ENCODE assay signal across 10 cellular contexts in the genomic region with DNA sequence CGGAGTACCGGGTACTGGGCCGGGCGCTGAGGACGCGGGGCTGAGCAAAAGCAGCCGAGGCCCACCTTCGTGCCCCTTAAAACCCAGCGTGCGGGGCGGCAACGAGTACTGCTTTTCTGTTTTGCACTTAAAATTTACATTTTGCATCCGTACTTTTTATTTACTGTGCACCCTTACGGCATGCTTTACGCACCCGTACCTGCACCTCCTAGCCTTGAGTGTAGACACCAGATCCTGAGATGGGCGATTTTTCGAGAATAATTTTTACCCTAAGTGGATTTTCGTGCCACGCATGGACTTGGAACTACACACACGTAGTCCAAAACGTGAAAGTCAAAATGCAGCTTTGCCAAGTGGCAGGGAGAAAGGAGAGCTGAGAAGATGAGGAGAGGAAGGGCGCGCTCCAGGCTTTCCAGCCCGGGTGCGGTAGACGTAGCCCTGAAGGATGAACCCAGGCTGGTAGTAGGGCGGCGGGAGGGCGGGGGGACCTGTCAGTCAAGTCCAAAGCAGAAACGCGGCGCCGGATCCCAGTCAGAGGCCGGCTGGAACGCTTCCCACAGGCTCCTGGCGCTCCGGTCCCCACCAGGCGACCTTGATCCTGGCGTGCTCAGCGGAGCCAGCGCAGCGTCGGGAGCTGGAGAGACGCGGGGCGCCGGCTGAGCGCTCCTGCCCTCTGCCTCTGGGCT. TPM values are rescaled to one million over a fixed set of nuclear protein-coding genes. Genes with fewer than 3 reads are reported as not detected.
DNase-seq lines count a peak whose midpoint lies in the region; ATAC-seq and TF ChIP-seq lines count a peak whose summit lies in the region.
"Had no signal": no experiment of that assay in that cellular context is flagged by ENCODE, and none has a peak within 500 bp of the region (broad histone marks: within the 10 kb centered on the region; RNA-seq: fewer than 3 reads in every experiment).

No MANE protein-coding gene starts in this region.

- peaks cover 15 to 29% (median 26%) of the 10 kb centered on the region in 4 donors for H3K4me1 ChIP-seq in liver (ENCODE audit: control insufficient read depth in 4 of 4, insufficient read depth in 4 of 4, low read length in 3 of 4)
- H3K4me1 ChIP-seq in tibial artery, result peaks cover 0 to 52% (median 41%) of the 10 kb centered on the region in 4 donors

- H3K27ac ChIP-seq in liver (ENCODE audit: low read depth in 1 of 2, low read length in 2 of 2) (no peak overlapping the region), tibial artery (no peak overlapping the region)
- H3K27ac ChIP-seq: HL-60, skin epidermis had no signal

- no peak overlapping the region for H3K27ac Mint-ChIP-seq in activated T-helper 17 cell treated with anti-CD3 and anti-CD28 coated beads, Interleukin-2, amount 50 U/mL, for 72 hours

- peak overlapping the region; percentile 63 for H3K4me3 Mint-ChIP-seq in activated T-cell treated with anti-CD3 and anti-CD28 coated beads, Interleukin-2, amount 50 U/mL, for 4 hours
- H3K4me3 Mint-ChIP-seq in activated T-helper 17 cell treated with anti-CD3 and anti-CD28 coated beads, Interleukin-2, amount 50 U/mL, for 72 hours, result peak overlapping the region; percentile 59

- H3K27me3 ChIP-seq in liver (ENCODE audit: control insufficient read depth in 4 of 4, insufficient read depth in 4 of 4, low read length in 3 of 4) (peaks cover 7 to 19% (median 16%) of the 10 kb centered on the region in 4 donors), tibial artery (peaks cover 0 to 85% of the 10 kb centered on the region in 2 donors)

- TF ChIP-seq RAD21 in liver (IDR thresholded peaks at IDR 0.05), result no peak

- H3K36me3 Mint-ChIP-seq in activated T-cell treated with anti-CD3 and anti-CD28 coated beads, Interleukin-2, amount 50 U/mL, for 4 hours (ENCODE audit: insufficient read depth), result no peaks in the 10 kb centered on the region
- H3K36me3 Mint-ChIP-seq in activated T-helper 17 cell treated with anti-CD3 and anti-CD28 coated beads, Interleukin-2, amount 50 U/mL, for 72 hours (ENCODE audit: low read depth), result peaks cover 5% of the 10 kb centered on the region

- H3K9me3 ChIP-seq in liver (ENCODE audit: control insufficient read depth in 4 of 4, low read length in 3 of 4) (no peaks in the 10 kb centered on the region), tibial artery (no peaks in the 10 kb centered on the region)

- TF ChIP-seq CTCF in liver (IDR thresholded peaks at IDR 0.05; ENCODE audit: low read depth, low read length, missing input control) (no peak), tibial artery (IDR thresholded peaks at IDR 0.05) (no peak)

- H3K36me3 ChIP-seq in liver (ENCODE audit: control insufficient read depth in 4 of 4, insufficient read depth in 3 of 4, low read depth in 1 of 4, low read length in 3 of 4) (no peaks in the 10 kb centered on the region), tibial artery (no peaks in the 10 kb centered on the region)

- H3K27me3 Mint-ChIP-seq in activated T-cell treated with anti-CD3 and anti-CD28 coated beads, Interleukin-2, amount 50 U/mL, for 4 hours (ENCODE audit: low read depth), result peaks cover 55% of the 10 kb centered on the region
- H3K27me3 Mint-ChIP-seq in activated T-helper 17 cell treated with anti-CD3 and anti-CD28 coated beads, Interleukin-2, amount 50 U/mL, for 72 hours, result peaks cover 43% of the 10 kb centered on the region

- no peak for ATAC-seq in activated T-cell treated with anti-CD3 and anti-CD28 coated beads, Interleukin-2, amount 50 U/mL, for 4 hours
- ATAC-seq in activated T-helper 17 cell treated with anti-CD3 and anti-CD28 coated beads, Interleukin-2, amount 50 U/mL, for 72 hours (replicated peaks), result no peak

- no peak for DNase-seq in activated T-cell treated with anti-CD3 and anti-CD28 coated beads, Interleukin-2, amount 50 U/mL, for 4 hours
- DNase-seq in activated T-cell treated with anti-CD3 and anti-CD28 coated beads, Interleukin-2, amount 50 U/mL, for 1 hour, result no peak
- no peak for DNase-seq in tibial artery
- DNase-seq in GF-D8 (lab: John Stamatoyannopoulos, UW), result no peak
- DNase-seq in NCI-H226, result no peak
- no peak for DNase-seq in activated CD4-positive, CD25-positive, alpha-beta regulatory T cell (lab: John Stamatoyannopoulos, UW)

- no peak overlapping the region for H3K9ac ChIP-seq in liver (ENCODE audit: low read depth in 1 of 2, low read length in 2 of 2)

- H3K9me3 Mint-ChIP-seq in activated T-cell treated with anti-CD3 and anti-CD28 coated beads, Interleukin-2, amount 50 U/mL, for 4 hours, result no peaks in the 10 kb centered on the region
- no peaks in the 10 kb centered on the region for H3K9me3 Mint-ChIP-seq in activated T-helper 17 cell treated with anti-CD3 and anti-CD28 coated beads, Interleukin-2, amount 50 U/mL, for 72 hours

- H3K4me3 ChIP-seq in liver (ENCODE audit: low read depth in 1 of 3, low read length in 3 of 3), result peak overlapping the region; percentile 1 to 65 (median 52)
- peak overlapping the region; percentile 29 to 48 for H3K4me3 ChIP-seq in tibial artery

- intact Hi-C loops in tibial artery (cut with DNase I; ENCODE audit: low total_unique reads), result no loop called here

- peaks cover 11% of the 10 kb centered on the region for H3K4me1 Mint-ChIP-seq in activated T-cell treated with anti-CD3 and anti-CD28 coated beads, Interleukin-2, amount 50 U/mL, for 4 hours (ENCODE audit: low read depth)
- peaks cover 5% of the 10 kb centered on the region for H3K4me1 Mint-ChIP-seq in activated T-helper 17 cell treated with anti-CD3 and anti-CD28 coated beads, Interleukin-2, amount 50 U/mL, for 72 hours

- WGBS in liver, result 3% methylated on average over 49 of the region's 49 CpGs

TF ChIP-seq in liver, 16 proteins besides CTCF, POLR2A, EP300 and RAD21:
- TF ChIP-seq NR2F2 (IDR thresholded peaks at IDR 0.05), result no peak
- no peak for TF ChIP-seq EGR1 (IDR thresholded peaks at IDR 0.05; ENCODE audit: low read depth in 2 of 2)
- TF ChIP-seq HNF4A (conservative IDR thresholded peaks at IDR 0.05), result no peak

RNA-seq across cellular contexts. Expression of a gene that starts 1.2 kb away (rescaled TPM):
- total RNA-seq in activated T-cell treated with anti-CD3 and anti-CD28 coated beads, Interleukin-2, amount 50 U/mL, for 4 hours, result not detected
- total RNA-seq in activated T-helper 17 cell treated with anti-CD3 and anti-CD28 coated beads, Interleukin-2, amount 50 U/mL, for 72 hours, result not detected
- under 1 TPM in 1 of 2 donors, not detected in 1; 0.33 TPM for total RNA-seq in liver
- under 1 TPM; 0.14 to 0.55 TPM for polyA plus RNA-seq in liver
